Comparison of ENCODE assay signal across 8 cellular contexts in genomic region chr10:78028438-78029293, GRCh38. TPM values are rescaled to one million over a fixed set of nuclear protein-coding genes. Genes with fewer than 3 reads are reported as not detected.
DNase-seq lines count a peak whose midpoint lies in the region; ATAC-seq and TF ChIP-seq lines count a peak whose summit lies in the region.

No MANE protein-coding gene starts in this region.

- no peaks in the 10 kb centered on the region for H3K9me3 Mint-ChIP-seq in activated T-cell treated with anti-CD3 and anti-CD28 coated beads, Interleukin-2, amount 50 U/mL, for 72 hours

- H3K36me3 Mint-ChIP-seq in activated T-cell treated with anti-CD3 and anti-CD28 coated beads, Interleukin-2, amount 50 U/mL, for 72 hours (ENCODE audit: insufficient read depth in 2 of 2), result peaks cover 10 to 26% of the 10 kb centered on the region in 2 donors

- no peaks in the 10 kb centered on the region for H3K27me3 Mint-ChIP-seq in activated T-cell treated with anti-CD3 and anti-CD28 coated beads, Interleukin-2, amount 50 U/mL, for 72 hours (ENCODE audit: low read depth)

- TF ChIP-seq EP300 in ovary (IDR thresholded peaks at IDR 0.05), result no peak

- H3K9me3 ChIP-seq in ovary, result no peaks in the 10 kb centered on the region

- no peaks in the 10 kb centered on the region for H3K27me3 ChIP-seq in ovary

- H3K27ac ChIP-seq in ovary, result peak overlapping the region; percentile 10 to 18

- H3K4me3 Mint-ChIP-seq in activated T-cell treated with anti-CD3 and anti-CD28 coated beads, Interleukin-2, amount 50 U/mL, for 72 hours, result peak overlapping the region; percentile 99 to 100

- TF ChIP-seq CTCF in fibroblast of villous mesenchyme (IDR thresholded peaks at IDR 0.05; ENCODE audit: insufficient read depth, low read depth, low read length) (no peak), ovary (IDR thresholded peaks at IDR 0.05) (no peak)

- peaks cover 5% of the 10 kb centered on the region for H3K4me1 ChIP-seq in ovary (ENCODE audit: insufficient read depth)

- H3K4me3 ChIP-seq in fibroblast of villous mesenchyme (ENCODE audit: low read depth, low read length) (peak overlapping the region; percentile 85), ovary (peak overlapping the region; percentile 98)

- DNase-seq in DMS53 (lab: John Stamatoyannopoulos, UW) (peak; percentile 59), DMS53 treated with DMSO at 0.1 percent for 48 hours (lab: John Stamatoyannopoulos, UW; ENCODE audit: unreplicated experiment) (no peak), fibroblast of villous mesenchyme (ENCODE audit: low read depth) (peak; percentile 72), ovary (no peak)
- DNase-seq in activated T-cell treated with anti-CD3 and anti-CD28 coated beads, Interleukin-2, amount 50 U/mL, for 72 hours, result peak; percentile 22 to 32
- DNase-seq in stimulated activated CD4-positive, alpha-beta T cell treated with anti-CD3 and anti-CD28 coated beads, Interleukin-4, amount 100 ng/mL, for 4 hours, result no peak

- no peak for TF ChIP-seq POLR2A in ovary (IDR thresholded peaks at IDR 0.05)

- peaks cover 31% of the 10 kb centered on the region for H3K4me1 Mint-ChIP-seq in activated T-cell treated with anti-CD3 and anti-CD28 coated beads, Interleukin-2, amount 50 U/mL, for 72 hours (ENCODE audit: low read depth)

- no peaks in the 10 kb centered on the region for H3K36me3 ChIP-seq in ovary

- H3K27ac Mint-ChIP-seq in activated T-cell treated with anti-CD3 and anti-CD28 coated beads, Interleukin-2, amount 50 U/mL, for 72 hours, result peak overlapping the region; percentile 100

- 27 to 35% (median 33%) methylated on average over 35 to 36 of the region's 36 CpGs for WGBS in ovary, 3 donors

- ATAC-seq in HG03066 (IDR thresholded peaks at IDR 0.05; ENCODE audit: low read depth, unreplicated experiment) (peak; percentile 3), GM21825 (IDR thresholded peaks at IDR 0.05; ENCODE audit: unreplicated experiment) (no peak)
- ATAC-seq in activated T-cell treated with anti-CD3 and anti-CD28 coated beads, Interleukin-2, amount 50 U/mL, for 72 hours (replicated peaks in 1 of 2), result peak in 1 of 2 donors; percentile 1

- intact Hi-C loops in ovary (cut with DNase I), result loop anchor here in 3 of 4 donors (2.0 to 5.0 kb wide), 3 partner anchors 181 to 186 kb away; no protein-coding TSS in a partner anchor

RNA-seq across cellular contexts. Expression of gene POLR3A, which starts 0.6 kb away (rescaled TPM):
- 10 to 100 TPM; 20.9 to 22.4 TPM for total RNA-seq in activated T-cell treated with anti-CD3 and anti-CD28 coated beads, Interleukin-2, amount 50 U/mL, for 72 hours
- total RNA-seq in fibroblast of villous mesenchyme (15.1 and 18.6 TPM in 2 replicates), ovary (10 to 100 TPM in 6 of 7 donors, 1 to 10 TPM in 1; 9.3 to 15.0 (median 13.1) TPM)
- 10 to 100 TPM in 1 of 2 donors, 1 to 10 TPM in 1; 4.8 to 11.3 TPM for polyA plus RNA-seq in ovary

RNA-seq across cellular contexts. Expression of gene RPS24, which starts 5.0 kb away (rescaled TPM):
- 1,000 to 10,000 TPM; 1,385 to 1,724 TPM for total RNA-seq in activated T-cell treated with anti-CD3 and anti-CD28 coated beads, Interleukin-2, amount 50 U/mL, for 72 hours
- total RNA-seq in fibroblast of villous mesenchyme, result 1,478 and 1,668 TPM in 2 replicates
- 1,000 to 10,000 TPM; 2,773 to 6,916 (median 3,304) TPM for total RNA-seq in ovary
- polyA plus RNA-seq in ovary, result 1,000 to 10,000 TPM; 4,283 to 9,785 TPM

Comparison
In these comparisons a context has a peak if more than half of its experiments do, and no peak if none do; other contexts are left out.
1. DNase-seq: peak in DMS53 (single experiment), activated T-cell treated with anti-CD3 and anti-CD28 coated beads, Interleukin-2, amount 50 U/mL, for 72 hours (2 of 2) and fibroblast of villous mesenchyme (single experiment); none in DMS53 treated with DMSO at 0.1 percent for 48 hours (single experiment), ovary (0 of 5) and stimulated activated CD4-positive, alpha-beta T cell treated with anti-CD3 and anti-CD28 coated beads, Interleukin-4, amount 100 ng/mL, for 4 hours (0 of 2).